1 cellular context compared by ENCODE assay signal in the genomic region with DNA sequence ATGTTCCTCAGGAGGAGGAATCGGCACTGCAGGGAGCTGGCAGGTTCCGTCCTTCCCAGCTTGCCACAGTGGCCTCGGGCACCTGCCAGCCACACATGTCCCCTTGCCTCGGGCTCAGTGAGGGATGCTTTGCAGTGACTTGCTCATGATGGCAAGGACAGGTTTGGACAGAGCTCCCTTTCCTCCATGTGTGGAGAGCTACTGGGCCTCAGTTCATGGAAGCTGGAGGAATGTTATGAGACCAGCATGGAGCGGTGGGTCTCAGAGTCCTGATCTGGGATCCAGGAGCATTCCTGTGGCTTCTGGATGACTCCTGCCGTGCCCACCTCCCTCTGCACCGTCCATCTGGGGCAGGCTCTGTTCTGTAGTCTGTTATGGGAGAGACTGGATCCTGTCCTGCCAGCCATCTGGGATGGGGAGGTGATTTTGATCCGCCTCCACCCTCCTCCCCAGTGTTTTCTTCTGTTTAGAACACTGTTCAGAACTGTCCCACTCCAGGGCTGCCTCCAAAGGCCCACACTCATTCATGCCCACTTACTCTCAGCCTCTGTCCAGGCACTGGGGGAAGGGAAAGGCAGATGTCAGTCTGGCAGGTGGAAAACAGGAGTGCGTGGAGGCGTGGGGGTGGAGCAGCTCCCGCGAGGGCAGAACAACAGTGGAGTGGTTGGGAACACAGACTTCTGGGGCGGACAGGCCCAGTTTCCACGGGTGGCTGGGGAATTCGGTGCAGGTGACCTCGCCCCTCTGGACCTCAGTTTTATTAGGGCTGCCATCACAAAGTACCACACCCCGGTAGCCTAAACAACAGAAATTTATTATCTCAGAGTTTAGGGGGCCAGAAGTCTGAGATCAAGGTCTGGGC.
TF ChIP-seq lines count a peak whose summit lies in the region.

No MANE protein-coding gene starts in this region.

TF ChIP-seq in GM23338, 12 proteins besides CTCF, POLR2A, EP300 and RAD21 (continued from another document):
- TF ChIP-seq, protein P1, sequence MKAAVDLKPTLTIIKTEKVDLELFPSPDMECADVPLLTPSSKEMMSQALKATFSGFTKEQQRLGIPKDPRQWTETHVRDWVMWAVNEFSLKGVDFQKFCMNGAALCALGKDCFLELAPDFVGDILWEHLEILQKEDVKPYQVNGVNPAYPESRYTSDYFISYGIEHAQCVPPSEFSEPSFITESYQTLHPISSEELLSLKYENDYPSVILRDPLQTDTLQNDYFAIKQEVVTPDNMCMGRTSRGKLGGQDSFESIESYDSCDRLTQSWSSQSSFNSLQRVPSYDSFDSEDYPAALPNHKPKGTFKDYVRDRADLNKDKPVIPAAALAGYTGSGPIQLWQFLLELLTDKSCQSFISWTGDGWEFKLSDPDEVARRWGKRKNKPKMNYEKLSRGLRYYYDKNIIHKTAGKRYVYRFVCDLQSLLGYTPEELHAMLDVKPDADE (IDR thresholded peaks at IDR 0.05): no peak
- no peak for TF ChIP-seq POLR2AphosphoS5 (IDR thresholded peaks at IDR 0.05; ENCODE audit: low read depth)
- no peak for TF ChIP-seq EZH2 (IDR thresholded peaks at IDR 0.05; ENCODE audit: low read depth, unreplicated experiment)
- TF ChIP-seq EZH2phosphoT487 (IDR thresholded peaks at IDR 0.05; ENCODE audit: unreplicated experiment): no peak
- no peak for TF ChIP-seq STAT1 (IDR thresholded peaks at IDR 0.05; ENCODE audit: unreplicated experiment)
